Comparison of ENCODE assay signal across 18 cellular contexts in the genomic region with DNA sequence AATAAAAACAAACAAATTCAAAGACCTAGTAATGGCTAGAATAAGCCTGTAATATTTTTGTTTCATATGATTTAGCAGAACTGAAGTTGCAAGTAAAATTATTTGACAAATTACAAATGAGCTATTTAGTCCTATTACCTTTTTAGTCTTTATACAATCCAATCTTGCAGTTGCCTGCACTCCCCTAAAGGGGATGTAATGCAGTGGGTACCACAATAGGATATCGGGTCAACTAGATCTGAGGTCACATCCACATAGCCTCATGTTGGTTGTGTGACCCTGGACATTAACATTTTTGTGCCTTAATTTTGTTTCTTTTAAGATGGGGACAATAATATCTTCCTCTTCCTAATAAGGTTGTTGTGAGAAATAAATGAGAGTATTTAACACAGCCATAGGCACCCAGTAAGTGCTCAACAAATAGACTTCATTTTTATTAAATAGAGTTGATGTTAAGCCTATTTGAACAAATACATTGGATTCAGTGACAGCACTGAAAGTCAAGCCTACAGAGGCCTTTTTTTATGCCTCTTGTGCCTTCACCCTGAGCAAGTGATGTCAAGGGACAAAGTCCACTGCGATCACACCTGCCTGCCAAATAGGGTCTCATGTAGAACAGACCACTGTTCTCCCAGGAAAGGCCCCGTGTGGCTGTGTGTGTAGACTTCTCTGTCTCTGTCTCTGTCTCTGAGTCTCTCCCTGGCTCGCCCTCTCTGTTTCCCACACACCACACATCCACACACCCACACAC.
A peak's percentile ranks its signal among the peaks of the same experiment; 100 is the strongest.
DNase-seq lines count a peak whose midpoint lies in the region; ATAC-seq, FAIRE-seq and TF ChIP-seq lines count a peak whose summit lies in the region.
"Had no signal": no experiment of that assay in that cellular context is flagged by ENCODE, and none has a peak within 500 bp of the region (broad histone marks: within the 10 kb centered on the region; RNA-seq: fewer than 3 reads in every experiment).

No MANE protein-coding gene starts in this region.

- no peaks in the 10 kb centered on the region for H3K9me3 ChIP-seq in naive thymus-derived CD4-positive, alpha-beta T cell (ENCODE audit: control insufficient read depth in 2 of 3, low read length in 3 of 3)
- H3K9me3 ChIP-seq: HAP-1 had no signal

- no peaks in the 10 kb centered on the region for H3K4me1 ChIP-seq in naive thymus-derived CD4-positive, alpha-beta T cell (ENCODE audit: control insufficient read depth in 2 of 2, insufficient read depth in 2 of 2, low read length in 2 of 2)
- H3K4me1 ChIP-seq: HAP-1 had no signal

- H3K27me3 Mint-ChIP-seq in stimulated activated naive CD8-positive, alpha-beta T cell treated with anti-CD3 and anti-CD28 coated beads, Interleukin-15, amount 100 ng/mL, for 72 hours = no peaks in the 10 kb centered on the region
- H3K27me3 Mint-ChIP-seq in WTC11 (ENCODE audit: low read depth) = no peaks in the 10 kb centered on the region; the same call in 1 of the 2 replicates
- H3K27me3 Mint-ChIP-seq in naive thymus-derived CD4-positive, alpha-beta T cell = peaks cover 0 to 5% (median 4%) of the 10 kb centered on the region in 5 donors

- no peaks in the 10 kb centered on the region for H3K36me3 Mint-ChIP-seq in WTC11
- H3K36me3 Mint-ChIP-seq in naive thymus-derived CD4-positive, alpha-beta T cell = no peaks in the 10 kb centered on the region
- H3K36me3 Mint-ChIP-seq: CD4-positive, alpha-beta memory T cell had no signal

- no peak for FAIRE-seq in H54 (lab: Jason Lieb, UNC)
- FAIRE-seq: GM12878 had no signal

- intact Hi-C loops in naive thymus-derived CD4-positive, alpha-beta T cell (cut with micrococcal nuclease) = no loop called here

- H3K27ac ChIP-seq in naive thymus-derived CD4-positive, alpha-beta T cell (ENCODE audit: low read depth, low read length) = no peak overlapping the region

- H3K27me3 ChIP-seq in naive thymus-derived CD4-positive, alpha-beta T cell (ENCODE audit: control insufficient read depth in 2 of 2, insufficient read depth in 2 of 2, low read length in 2 of 2) = no peaks in the 10 kb centered on the region

- peak; percentile 12 for ATAC-seq in stimulated activated naive CD8-positive, alpha-beta T cell treated with anti-CD3 and anti-CD28 coated beads, Interleukin-15, amount 100 ng/mL, for 72 hours
- no peak for ATAC-seq in stimulated activated naive CD8-positive, alpha-beta T cell treated with anti-CD3 and anti-CD28 coated beads, Interleukin-15, Interleukin-2, amounts not matched to agents 100 U/mL and 50 U/mL, for 24 hours
- ATAC-seq in WTC11 (peak; percentile 53), GM19328 (IDR thresholded peaks at IDR 0.05; ENCODE audit: unreplicated experiment) (no peak)
- peak; percentile 4 for ATAC-seq in naive thymus-derived CD4-positive, alpha-beta T cell
- ATAC-seq: GM12878, Right ventricle myocardium inferior had no signal

- no peak for DNase-seq in stimulated activated naive CD8-positive, alpha-beta T cell treated with anti-CD3 and anti-CD28 coated beads, Interleukin-15, amount 100 ng/mL, for 72 hours
- DNase-seq in stimulated activated naive CD8-positive, alpha-beta T cell treated with anti-CD3 and anti-CD28 coated beads, Interleukin-15, Interleukin-2, amounts not matched to agents 100 U/mL and 50 U/mL, for 24 hours = no peak
- DNase-seq in WTC11 (ENCODE audit: low spot score) (no peak), NCI-H1436 treated with DMSO at 0.1 percent for 48 hours (lab: John Stamatoyannopoulos, UW) (no peak), H54 (ENCODE audit: insufficient read length, low spot score) (no peak), OCI-M2 (lab: John Stamatoyannopoulos, UW; ENCODE audit: unreplicated experiment) (no peak)
- DNase-seq in naive thymus-derived CD4-positive, alpha-beta T cell = no peak
- DNase-seq: 8988T; CD4-positive, alpha-beta memory T cell; GDM1; Karpas-422; NCI-H187 treated with DMSO at 0.1 percent for 48 hours; NCI-H446; NCI-H774 had no signal

- TF ChIP-seq CTCF in WTC11 (IDR thresholded peaks at IDR 0.05) = no peak

- POLR2A ChIA-PET in WTC11 (lab: Charles Lee) = no interaction called here
- POLR2A ChIA-PET in naive thymus-derived CD4-positive, alpha-beta T cell (lab: Charles Lee) = no interaction called here

- no peak overlapping the region for H3K4me3 Mint-ChIP-seq in stimulated activated naive CD8-positive, alpha-beta T cell treated with anti-CD3 and anti-CD28 coated beads, Interleukin-15, amount 100 ng/mL, for 72 hours
- H3K4me3 Mint-ChIP-seq in WTC11 = no peak overlapping the region
- no peak overlapping the region for H3K4me3 Mint-ChIP-seq in naive thymus-derived CD4-positive, alpha-beta T cell
- H3K4me3 Mint-ChIP-seq: CD4-positive, alpha-beta memory T cell had no signal

- no peaks in the 10 kb centered on the region for H3K9me3 Mint-ChIP-seq in stimulated activated naive CD8-positive, alpha-beta T cell treated with anti-CD3 and anti-CD28 coated beads, Interleukin-15, amount 100 ng/mL, for 72 hours
- 0 out of 2 replicates have a peak, but pooled peaks cover 5% of the 10 kb centered on the region for H3K9me3 Mint-ChIP-seq in WTC11
- no peaks in the 10 kb centered on the region for H3K9me3 Mint-ChIP-seq in naive thymus-derived CD4-positive, alpha-beta T cell
- H3K9me3 Mint-ChIP-seq: CD4-positive, alpha-beta memory T cell had no signal

- H3K27ac Mint-ChIP-seq in stimulated activated naive CD8-positive, alpha-beta T cell treated with anti-CD3 and anti-CD28 coated beads, Interleukin-15, amount 100 ng/mL, for 72 hours = no peak overlapping the region
- H3K27ac Mint-ChIP-seq in WTC11 = no peak overlapping the region
- no peak overlapping the region for H3K27ac Mint-ChIP-seq in naive thymus-derived CD4-positive, alpha-beta T cell
- H3K27ac Mint-ChIP-seq: CD4-positive, alpha-beta memory T cell had no signal

- CTCF ChIA-PET in WTC11 (lab: Charles Lee) = interaction anchor here (0.6 to 0.9 kb wide), 2 partner anchors 9 to 101 kb away, joined by 3 read pairs; no protein-coding TSS in a partner anchor
- CTCF ChIA-PET in naive thymus-derived CD4-positive, alpha-beta T cell (lab: Charles Lee) = no interaction called here

- no peak for TF ChIP-seq POLR2A in H54 (IDR thresholded peaks at IDR 0.05; ENCODE audit: low read depth, low read length)

- H3K36me3 ChIP-seq in naive thymus-derived CD4-positive, alpha-beta T cell (ENCODE audit: control insufficient read depth in 2 of 3, insufficient read depth in 3 of 3, low read length in 3 of 3) = no peaks in the 10 kb centered on the region
- H3K36me3 ChIP-seq: HAP-1 had no signal

- no peak overlapping the region for H3K4me3 ChIP-seq in naive thymus-derived CD4-positive, alpha-beta T cell (ENCODE audit: low read length)
- H3K4me3 ChIP-seq: GM12878, HAP-1 had no signal

- H3K4me1 Mint-ChIP-seq in stimulated activated naive CD8-positive, alpha-beta T cell treated with anti-CD3 and anti-CD28 coated beads, Interleukin-15, amount 100 ng/mL, for 72 hours = no peaks in the 10 kb centered on the region
- H3K4me1 Mint-ChIP-seq in WTC11 = peaks cover 6% of the 10 kb centered on the region
- no peaks in the 10 kb centered on the region for H3K4me1 Mint-ChIP-seq in naive thymus-derived CD4-positive, alpha-beta T cell
- H3K4me1 Mint-ChIP-seq: CD4-positive, alpha-beta memory T cell had no signal

TF ChIP-seq in WTC11, 78 proteins besides CTCF, POLR2A, EP300 and RAD21 (continues in another document):
- TF ChIP-seq GTF2I (CRISPR knock-in tag; conservative IDR thresholded peaks at IDR 0.05) = no peak
- TF ChIP-seq, protein P1, sequence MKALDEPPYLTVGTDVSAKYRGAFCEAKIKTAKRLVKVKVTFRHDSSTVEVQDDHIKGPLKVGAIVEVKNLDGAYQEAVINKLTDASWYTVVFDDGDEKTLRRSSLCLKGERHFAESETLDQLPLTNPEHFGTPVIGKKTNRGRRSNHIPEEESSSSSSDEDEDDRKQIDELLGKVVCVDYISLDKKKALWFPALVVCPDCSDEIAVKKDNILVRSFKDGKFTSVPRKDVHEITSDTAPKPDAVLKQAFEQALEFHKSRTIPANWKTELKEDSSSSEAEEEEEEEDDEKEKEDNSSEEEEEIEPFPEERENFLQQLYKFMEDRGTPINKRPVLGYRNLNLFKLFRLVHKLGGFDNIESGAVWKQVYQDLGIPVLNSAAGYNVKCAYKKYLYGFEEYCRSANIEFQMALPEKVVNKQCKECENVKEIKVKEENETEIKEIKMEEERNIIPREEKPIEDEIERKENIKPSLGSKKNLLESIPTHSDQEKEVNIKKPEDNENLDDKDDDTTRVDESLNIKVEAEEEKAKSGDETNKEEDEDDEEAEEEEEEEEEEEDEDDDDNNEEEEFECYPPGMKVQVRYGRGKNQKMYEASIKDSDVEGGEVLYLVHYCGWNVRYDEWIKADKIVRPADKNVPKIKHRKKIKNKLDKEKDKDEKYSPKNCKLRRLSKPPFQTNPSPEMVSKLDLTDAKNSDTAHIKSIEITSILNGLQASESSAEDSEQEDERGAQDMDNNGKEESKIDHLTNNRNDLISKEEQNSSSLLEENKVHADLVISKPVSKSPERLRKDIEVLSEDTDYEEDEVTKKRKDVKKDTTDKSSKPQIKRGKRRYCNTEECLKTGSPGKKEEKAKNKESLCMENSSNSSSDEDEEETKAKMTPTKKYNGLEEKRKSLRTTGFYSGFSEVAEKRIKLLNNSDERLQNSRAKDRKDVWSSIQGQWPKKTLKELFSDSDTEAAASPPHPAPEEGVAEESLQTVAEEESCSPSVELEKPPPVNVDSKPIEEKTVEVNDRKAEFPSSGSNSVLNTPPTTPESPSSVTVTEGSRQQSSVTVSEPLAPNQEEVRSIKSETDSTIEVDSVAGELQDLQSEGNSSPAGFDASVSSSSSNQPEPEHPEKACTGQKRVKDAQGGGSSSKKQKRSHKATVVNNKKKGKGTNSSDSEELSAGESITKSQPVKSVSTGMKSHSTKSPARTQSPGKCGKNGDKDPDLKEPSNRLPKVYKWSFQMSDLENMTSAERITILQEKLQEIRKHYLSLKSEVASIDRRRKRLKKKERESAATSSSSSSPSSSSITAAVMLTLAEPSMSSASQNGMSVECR (CRISPR knock-in tag; IDR thresholded peaks at IDR 0.05; ENCODE audit: borderline replicate concordance) = no peak
- TF ChIP-seq, protein P2, sequence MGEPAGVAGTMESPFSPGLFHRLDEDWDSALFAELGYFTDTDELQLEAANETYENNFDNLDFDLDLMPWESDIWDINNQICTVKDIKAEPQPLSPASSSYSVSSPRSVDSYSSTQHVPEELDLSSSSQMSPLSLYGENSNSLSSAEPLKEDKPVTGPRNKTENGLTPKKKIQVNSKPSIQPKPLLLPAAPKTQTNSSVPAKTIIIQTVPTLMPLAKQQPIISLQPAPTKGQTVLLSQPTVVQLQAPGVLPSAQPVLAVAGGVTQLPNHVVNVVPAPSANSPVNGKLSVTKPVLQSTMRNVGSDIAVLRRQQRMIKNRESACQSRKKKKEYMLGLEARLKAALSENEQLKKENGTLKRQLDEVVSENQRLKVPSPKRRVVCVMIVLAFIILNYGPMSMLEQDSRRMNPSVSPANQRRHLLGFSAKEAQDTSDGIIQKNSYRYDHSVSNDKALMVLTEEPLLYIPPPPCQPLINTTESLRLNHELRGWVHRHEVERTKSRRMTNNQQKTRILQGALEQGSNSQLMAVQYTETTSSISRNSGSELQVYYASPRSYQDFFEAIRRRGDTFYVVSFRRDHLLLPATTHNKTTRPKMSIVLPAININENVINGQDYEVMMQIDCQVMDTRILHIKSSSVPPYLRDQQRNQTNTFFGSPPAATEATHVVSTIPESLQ (CRISPR knock-in tag; IDR thresholded peaks at IDR 0.05) = no peak

Comparison
In these comparisons a context has a peak if more than half of its experiments do, and no peak if none do; other contexts are left out.
1. ATAC-seq: peak in stimulated activated naive CD8-positive, alpha-beta T cell treated with anti-CD3 and anti-CD28 coated beads, Interleukin-15, amount 100 ng/mL, for 72 hours (single experiment), WTC11 (single experiment) and naive thymus-derived CD4-positive, alpha-beta T cell (single experiment); none in stimulated activated naive CD8-positive, alpha-beta T cell treated with anti-CD3 and anti-CD28 coated beads, Interleukin-15, Interleukin-2, amounts not matched to agents 100 U/mL and 50 U/mL, for 24 hours (single experiment) and GM19328 (single experiment).